Comparison of ENCODE assay signal across 11 cellular contexts in genomic region chr10:124709862-124710261, GRCh38. TPM values are rescaled to one million over a fixed set of nuclear protein-coding genes. Genes with fewer than 3 reads are reported as not detected.
DNase-seq lines count a peak whose midpoint lies in the region; ATAC-seq, FAIRE-seq and TF ChIP-seq lines count a peak whose summit lies in the region.
"Had no signal": no experiment of that assay in that cellular context is flagged by ENCODE, and none has a peak within 500 bp of the region (broad histone marks: within the 10 kb centered on the region; RNA-seq: fewer than 3 reads in every experiment).

No MANE protein-coding gene starts in this region.

- peak overlapping the region; percentile 56 to 75 for H3K4me3 Mint-ChIP-seq in CD14-positive monocyte

- TF ChIP-seq CTCF in CD14-positive monocyte (IDR thresholded peaks at IDR 0.05) (no peak), ascending aorta (IDR thresholded peaks at IDR 0.05) (no peak), keratinocyte (optimal IDR thresholded peaks at IDR 0.05 in 1 of 3, IDR thresholded peaks at IDR 0.05 in 1 of 3, conservative IDR thresholded peaks at IDR 0.05 in 1 of 3; ENCODE audit: extremely low read depth in 1 of 3, insufficient read depth in 2 of 3, low read length in 3 of 3) (no peak), sigmoid colon (IDR thresholded peaks at IDR 0.05) (no peak), WERI-Rb-1 (IDR thresholded peaks at IDR 0.05; ENCODE audit: low read depth, low read length) (no peak)

- peaks cover 0 to 15% of the 10 kb centered on the region in 2 donors for H3K4me1 ChIP-seq in ascending aorta
- peaks cover 13% of the 10 kb centered on the region for H3K4me1 ChIP-seq in keratinocyte (ENCODE audit: control insufficient read depth, extremely low read depth, insufficient read depth, low read length)
- peaks cover 0 to 73% (median 59%) of the 10 kb centered on the region in 4 donors for H3K4me1 ChIP-seq in sigmoid colon
- peaks cover 7% of the 10 kb centered on the region for H3K4me1 ChIP-seq in mesendoderm (ENCODE audit: control insufficient read depth, low read depth, low read length)

- H2BK120ac ChIP-seq in mesendoderm (ENCODE audit: low read depth, low read length): no peak overlapping the region

- H3K79me1 ChIP-seq in mesendoderm (ENCODE audit: low read length): peaks cover 20% of the 10 kb centered on the region

- no peak overlapping the region for H4K5ac ChIP-seq in mesendoderm (ENCODE audit: low read length)

- no peaks in the 10 kb centered on the region for H3K9me3 ChIP-seq in ascending aorta
- H3K9me3 ChIP-seq in keratinocyte (ENCODE audit: control insufficient read depth, low read depth, low read length): no peaks in the 10 kb centered on the region
- H3K9me3 ChIP-seq in sigmoid colon: no peaks in the 10 kb centered on the region
- H3K9me3 ChIP-seq in WERI-Rb-1 (ENCODE audit: severe bottlenecking): no peaks in the 10 kb centered on the region

- H3K27ac ChIP-seq in ascending aorta (peak overlapping the region; percentile 11 to 15), keratinocyte (ENCODE audit: control insufficient read depth, insufficient read depth, low read length) (no peak overlapping the region), sigmoid colon (peak overlapping the region; percentile 25 to 76 (median 58)), mesendoderm (ENCODE audit: low read depth, low read length) (no peak overlapping the region), WERI-Rb-1 (no peak overlapping the region)

- H3K4me3 ChIP-seq in ascending aorta: no peak overlapping the region
- no peak overlapping the region for H3K4me3 ChIP-seq in keratinocyte (ENCODE audit: control insufficient read depth in 2 of 3, extremely low read depth in 1 of 3, insufficient read depth in 2 of 3, low read depth in 1 of 3, low read length in 3 of 3)
- no peak overlapping the region for H3K4me3 ChIP-seq in sigmoid colon
- H3K4me3 ChIP-seq in mesendoderm (ENCODE audit: low read length): no peak overlapping the region
- no peak overlapping the region for H3K4me3 ChIP-seq in WERI-Rb-1 (ENCODE audit: low read depth, low read length)

- H3K56ac ChIP-seq in mesendoderm (ENCODE audit: low read length): no peak overlapping the region

- H2AK5ac ChIP-seq in mesendoderm (ENCODE audit: low read length): no peak overlapping the region

- no peak for FAIRE-seq in keratinocyte (lab: Jason Lieb, UNC)

- H4K8ac ChIP-seq in mesendoderm (ENCODE audit: low read depth, low read length): no peak overlapping the region

- peaks cover 0 to 1% (median 0%) of the 10 kb centered on the region in 3 donors for H3K27me3 Mint-ChIP-seq in CD14-positive monocyte (ENCODE audit: low read depth in 3 of 3)

- TF ChIP-seq EP300 in sigmoid colon (IDR thresholded peaks at IDR 0.05): no peak

- no peaks in the 10 kb centered on the region for H4K20me1 ChIP-seq in keratinocyte (ENCODE audit: control insufficient read depth, extremely low read depth, insufficient read depth, low read length)

- H3K79me2 ChIP-seq in keratinocyte (ENCODE audit: control insufficient read depth, insufficient read depth, low read length) (peaks cover 22% of the 10 kb centered on the region), mesendoderm (ENCODE audit: control insufficient read depth, insufficient read depth, low read length) (peaks cover 2% of the 10 kb centered on the region)

- no peak for TF ChIP-seq POLR2A in sigmoid colon (IDR thresholded peaks at IDR 0.05)

- intact Hi-C loops in CD14-positive monocyte (cut with micrococcal nuclease): loop anchor here in 1 of 2 donors (5.0 kb wide), 1 partner anchor 32 kb away; the partner anchor contains the start of gene FAM53B
- intact Hi-C loops in ascending aorta (cut with DNase I): no loop called here
- intact Hi-C loops in sigmoid colon (cut with DNase I): loop anchor here (1.0 kb wide), 1 partner anchor 34 kb away; no protein-coding TSS in a partner anchor

- H3K36me3 Mint-ChIP-seq in CD14-positive monocyte: peaks cover 35 to 46% of the 10 kb centered on the region in 2 donors

- DNase-seq in CD14-positive monocyte (ENCODE audit: low spot score): no peak
- DNase-seq in ascending aorta (ENCODE audit: low spot score in 2 of 2): peak in 1 of 2 donors; percentile 76
- DNase-seq in keratinocyte (ENCODE audit: low read depth, low spot score): no peak
- no peak for DNase-seq in sigmoid colon
- DNase-seq in NCI-H446 (lab: John Stamatoyannopoulos, UW): no peak
- DNase-seq in mesendoderm: no peak
- no peak for DNase-seq in WERI-Rb-1
- DNase-seq: HCEC 1CT; stimulated activated CD4-positive, alpha-beta T cell treated with anti-CD3 and anti-CD28 coated beads, Interleukin-1b, Interleukin-23, amount 100 ng/mL, for 48 hours; SW 1271 had no signal

- no peaks in the 10 kb centered on the region for H3K9me3 Mint-ChIP-seq in CD14-positive monocyte

- no peak overlapping the region for H3K9ac ChIP-seq in keratinocyte (ENCODE audit: control insufficient read depth, extremely low read depth, insufficient read depth, low read length)
- H3K9ac ChIP-seq in mesendoderm (ENCODE audit: low read length): no peak overlapping the region

- peak overlapping the region; percentile 48 to 92 (median 84) for H3K27ac Mint-ChIP-seq in CD14-positive monocyte

- no peak overlapping the region for H2BK5ac ChIP-seq in mesendoderm (ENCODE audit: low read length)

- H3K4me1 Mint-ChIP-seq in CD14-positive monocyte: peaks cover 61% of the 10 kb centered on the region

- H3K4ac ChIP-seq in mesendoderm (ENCODE audit: low read depth, low read length): no peak overlapping the region

- H3K4me2 ChIP-seq in keratinocyte (ENCODE audit: control insufficient read depth, extremely low read depth, insufficient read depth, low read depth, low read length) (peak overlapping the region; percentile 6), mesendoderm (ENCODE audit: low read length) (no peak overlapping the region)

- H2AFZ ChIP-seq in keratinocyte (ENCODE audit: control insufficient read depth, low read length): no peak overlapping the region

- H3K9me1 ChIP-seq in keratinocyte (ENCODE audit: control insufficient read depth, extremely low read depth, insufficient read depth, low read length): no peaks in the 10 kb centered on the region

- H3K27me3 ChIP-seq in ascending aorta: no peaks in the 10 kb centered on the region
- no peaks in the 10 kb centered on the region for H3K27me3 ChIP-seq in keratinocyte (ENCODE audit: control insufficient read depth, extremely low read depth, insufficient read depth, low read length)
- H3K27me3 ChIP-seq in sigmoid colon: no peaks in the 10 kb centered on the region
- H3K27me3 ChIP-seq in mesendoderm (ENCODE audit: insufficient read depth, low read length, poor library complexity): no peaks in the 10 kb centered on the region
- H3K27me3 ChIP-seq in WERI-Rb-1 (ENCODE audit: insufficient read depth, low read depth, severe bottlenecking): no peaks in the 10 kb centered on the region

- dilution Hi-C loops in keratinocyte (cut with MboI; ENCODE audit: extremely low pct_ligation_motif_present, low sequenced_read_pairs): no loop called here

- H3K36me3 ChIP-seq in ascending aorta (no peaks in the 10 kb centered on the region), keratinocyte (ENCODE audit: control insufficient read depth in 2 of 2, extremely low read depth in 1 of 2, insufficient read depth in 2 of 2, low read length in 2 of 2) (peaks cover 9 to 19% of the 10 kb centered on the region in 2 experiments), sigmoid colon (peaks cover 0 to 19% (median 2%) of the 10 kb centered on the region in 4 donors), mesendoderm (ENCODE audit: control insufficient read depth, insufficient read depth, low read length) (no peaks in the 10 kb centered on the region), WERI-Rb-1 (peaks cover 19% of the 10 kb centered on the region)

- 19 to 69% methylated on average over 10 of the region's 10 CpGs for WGBS in sigmoid colon, 2 donors
- no CpG with 5 or more reads among the region's 10 CpGs for WGBS in mesendoderm (ENCODE audit: extremely low coverage, insufficient coverage, low lambda C conversion rate)

- H2BK15ac ChIP-seq in mesendoderm (replicated peaks; ENCODE audit: low read depth): no peak overlapping the region

- no peak for ATAC-seq in GM18520 (IDR thresholded peaks at IDR 0.05; ENCODE audit: unreplicated experiment)

- no peak overlapping the region for H3K23ac ChIP-seq in mesendoderm (ENCODE audit: low read length)

- H3K18ac ChIP-seq in mesendoderm (ENCODE audit: low read length): no peak overlapping the region

RNA-seq across cellular contexts. Expression of gene FAM53B, which starts 34.3 kb away (rescaled TPM):
- polyA plus RNA-seq in CD14-positive monocyte (10 to 100 TPM in 1 of 2 donors, 1 to 10 TPM in 1; 5.8 to 12.6 TPM), keratinocyte (8.6 to 13.2 TPM (median 9.0 TPM) in 3 replicates), sigmoid colon (10 to 100 TPM in 2 of 3 donors, 1 to 10 TPM in 1; 9.6 to 36.4 (median 12.0) TPM)
- total RNA-seq in ascending aorta (52.5 TPM), sigmoid colon (10 to 100 TPM; 32.3 to 36.6 (median 34.4) TPM)
- 4.1 TPM for polyA plus RNA-seq in keratinocyte (2011; ENCODE audit: low read depth)
- polyA plus RNA-seq in keratinocyte (2011; cell fraction: cytosol; rRNA removed): 5.6 and 8.3 TPM in 2 replicates
- polyA plus RNA-seq in keratinocyte (2011; cell fraction: nucleus; rRNA removed): 12.2 and 14.8 TPM in 2 replicates
- polyA plus RNA-seq in keratinocyte (2012; ENCODE audit: low replicate concordance): 9.6 and 13.6 TPM in 2 replicates
- polyA minus RNA-seq in keratinocyte: 24.9 to 47.9 TPM (median 32.6 TPM) in 3 replicates
- polyA minus RNA-seq in keratinocyte (2011; cell fraction: cytosol; rRNA and poly(A)+ RNA removed): 32.8 TPM
- polyA minus RNA-seq in keratinocyte (2011; cell fraction: nucleus; rRNA and poly(A)+ RNA removed): 23.2 and 32.0 TPM in 2 replicates
- 9.4 TPM for polyA plus RNA-seq in mesendoderm (2013, experiment 1 of 2)
- polyA plus RNA-seq in mesendoderm (2013, experiment 2 of 2): 9.3 TPM

Comparison
In these comparisons a context has a peak if more than half of its experiments do, and no peak if none do; other contexts are left out.
1. H3K27ac ChIP-seq: peak in ascending aorta (2 of 2) and sigmoid colon (4 of 4); none in keratinocyte (single experiment), mesendoderm (single experiment) and WERI-Rb-1 (single experiment).